1 cellular context compared by ENCODE assay signal in genomic region chr3:48989126-48989795, GRCh38.
TF ChIP-seq lines count a peak whose summit lies in the region.

No MANE protein-coding gene starts in this region.

TF ChIP-seq in GM12878, 131 proteins besides CTCF, POLR2A, EP300 and RAD21:
- TF ChIP-seq CHD4 (IDR thresholded peaks at IDR 0.05) (no peak), CREB1 (IDR thresholded peaks at IDR 0.05; ENCODE audit: low read depth) (no peak), SP1 (IDR thresholded peaks at IDR 0.05; ENCODE audit: low read depth, low read length) (no peak), SREBF1 (IDR thresholded peaks at IDR 0.05; ENCODE audit: low read length) (no peak), CBFB (IDR thresholded peaks at IDR 0.05; ENCODE audit: low read depth) (no peak), YY1 (IDR thresholded peaks at IDR 0.05; ENCODE audit: low read depth, low read length) (no peak; the same call in 1 of the 2 replicates), TCF7 (IDR thresholded peaks at IDR 0.05; ENCODE audit: borderline replicate concordance) (no peak), RAD51 (IDR thresholded peaks at IDR 0.05) (no peak), IRF3 (IDR thresholded peaks at IDR 0.05) (no peak), BHLHE40 (IDR thresholded peaks at IDR 0.05; ENCODE audit: borderline replicate concordance in 1 of 2, low read depth in 2 of 2, low read length in 1 of 2) (0 out of 4 replicates have a peak, but pooled peaks of 1 of the 2 experiments have one; percentile 11), ZNF384 (IDR thresholded peaks at IDR 0.05; ENCODE audit: borderline replicate concordance, low read depth, low read length) (no peak), USF2 (IDR thresholded peaks at IDR 0.05; ENCODE audit: borderline replicate concordance, low read depth, low read length) (no peak), SUPT20H (IDR thresholded peaks at IDR 0.05; ENCODE audit: borderline replicate concordance, control insufficient read depth, low read depth, low read length) (no peak), NRF1 (conservative IDR thresholded peaks at IDR 0.05; ENCODE audit: low read depth, low read length) (no peak), SMARCA5 (IDR thresholded peaks at IDR 0.05) (no peak), SIN3A (IDR thresholded peaks at IDR 0.05; ENCODE audit: low read depth, low read length) (no peak), NKRF (conservative IDR thresholded peaks at IDR 0.05) (no peak), HDAC2 (IDR thresholded peaks at IDR 0.05) (no peak), CBX5 (IDR thresholded peaks at IDR 0.05; ENCODE audit: low read depth) (no peak), BCLAF1 (IDR thresholded peaks at IDR 0.05) (no peak), RBBP5 (conservative IDR thresholded peaks at IDR 0.05) (no peak), TARDBP (IDR thresholded peaks at IDR 0.05; ENCODE audit: borderline replicate concordance) (no peak), BMI1 (IDR thresholded peaks at IDR 0.05; ENCODE audit: borderline replicate concordance) (no peak), ZZZ3 (IDR thresholded peaks at IDR 0.05; ENCODE audit: control insufficient read depth, insufficient read length, low read depth) (no peak), CEBPB (IDR thresholded peaks at IDR 0.05; ENCODE audit: borderline replicate concordance in 1 of 2, low read depth in 2 of 2, low read length in 2 of 2) (no peak), YBX1 (IDR thresholded peaks at IDR 0.05) (no peak), MLLT1 (IDR thresholded peaks at IDR 0.05) (no peak), RELB (IDR thresholded peaks at IDR 0.05; ENCODE audit: low read depth) (peak; percentile 70; the same call in 1 of the 2 replicates), HSF1 (IDR thresholded peaks at IDR 0.05; ENCODE audit: low read depth, low read length) (no peak), MEF2B (IDR thresholded peaks at IDR 0.05; ENCODE audit: partially characterized antibody, poor library complexity, severe bottlenecking) (peak; percentile 26), MEF2A (IDR thresholded peaks at IDR 0.05; ENCODE audit: insufficient read depth, low read depth, low read length) (no peak), E2F4 (IDR thresholded peaks at IDR 0.05; ENCODE audit: low read depth, low read length) (no peak), MTA2 (IDR thresholded peaks at IDR 0.05; ENCODE audit: low read depth) (0 out of 2 replicates have a peak, but pooled peaks have one; percentile 43), JUND (IDR thresholded peaks at IDR 0.05; ENCODE audit: low read depth, low read length) (no peak)
